Comparison of ENCODE assay signal across 8 cellular contexts in genomic region chr3:152302521-152303021, GRCh38. TPM values are rescaled to one million over a fixed set of nuclear protein-coding genes. Genes with fewer than 3 reads are reported as not detected.
DNase-seq lines count a peak whose midpoint lies in the region; ATAC-seq and TF ChIP-seq lines count a peak whose summit lies in the region.

No MANE protein-coding gene starts in this region.

- no peaks in the 10 kb centered on the region for H3K27me3 ChIP-seq in SU-DHL-6 (ENCODE audit: low read length)
- H3K27me3 ChIP-seq in smooth muscle cell (ENCODE audit: low read depth): no peaks in the 10 kb centered on the region

- H4K20me1 ChIP-seq in SU-DHL-6 (ENCODE audit: low read depth, low read length) (peaks cover 46% of the 10 kb centered on the region), smooth muscle cell (ENCODE audit: low read depth) (peaks cover 59% of the 10 kb centered on the region)

- H3K4me1 ChIP-seq in smooth muscle cell (ENCODE audit: low read depth): peaks cover 41% of the 10 kb centered on the region

- peak overlapping the region; percentile 37; the same call in 1 of the 2 replicates for H3K9ac ChIP-seq in SU-DHL-6 (ENCODE audit: low read length)
- H3K9ac ChIP-seq in smooth muscle cell (ENCODE audit: low read depth): peak overlapping the region; percentile 46

- DNase-seq in AG08396 (ENCODE audit: low spot score) (peak; percentile 26), glomerular visceral epithelial cell (ENCODE audit: extremely low spot score) (peak; percentile 48), smooth muscle cell (lab: John Stamatoyannopoulos, UW; ENCODE audit: unreplicated experiment) (no peak), NCI-H2196 (lab: John Stamatoyannopoulos, UW; ENCODE audit: unreplicated experiment) (no peak), NCI-H510A treated with DMSO at 0.1 percent for 48 hours (lab: John Stamatoyannopoulos, UW) (no peak)

- H3K9me3 ChIP-seq in SU-DHL-6 (ENCODE audit: insufficient read depth, low read length) (no peaks in the 10 kb centered on the region), smooth muscle cell (replicated peaks; ENCODE audit: low read depth) (no peaks in the 10 kb centered on the region)

- no peak overlapping the region for H3K4me3 ChIP-seq in SU-DHL-6 (ENCODE audit: insufficient read depth, low read length, poor library complexity, severe bottlenecking)
- peak overlapping the region; percentile 26 for H3K4me3 ChIP-seq in smooth muscle cell

- no peaks in the 10 kb centered on the region for H3K9me2 ChIP-seq in SU-DHL-6 (replicated peaks; ENCODE audit: insufficient read depth, low read length)

- H3K4me2 ChIP-seq in SU-DHL-6 (ENCODE audit: low read depth, low read length, poor library complexity, severe bottlenecking) (peak overlapping the region; percentile 69), smooth muscle cell (peak overlapping the region; percentile 77)

- H3K27ac ChIP-seq in SU-DHL-6 (ENCODE audit: low read depth, low read length) (peak overlapping the region; percentile 66), smooth muscle cell (ENCODE audit: low read depth) (peak overlapping the region; percentile 89)

- H3F3A ChIP-seq in SU-DHL-6 (ENCODE audit: insufficient read depth) (peaks cover 74% of the 10 kb centered on the region), smooth muscle cell (ENCODE audit: low read depth) (no peaks in the 10 kb centered on the region)

- H3K79me2 ChIP-seq in SU-DHL-6 (ENCODE audit: insufficient read depth, low read length) (peaks cover 100% of the 10 kb centered on the region), smooth muscle cell (ENCODE audit: low read depth) (peaks cover 82% of the 10 kb centered on the region)

- no peak for TF ChIP-seq CTCF in SU-DHL-6 (IDR thresholded peaks at IDR 0.05; ENCODE audit: insufficient read depth, low read length, poor library complexity, severe bottlenecking)
- no peak for TF ChIP-seq CTCF in smooth muscle cell (IDR thresholded peaks at IDR 0.05; ENCODE audit: borderline replicate concordance, insufficient read depth, poor library complexity, severe bottlenecking)

- H2AFZ ChIP-seq in SU-DHL-6 (ENCODE audit: low read depth, low read length, severe bottlenecking): no peak overlapping the region
- H2AFZ ChIP-seq in smooth muscle cell (ENCODE audit: low read depth): no peak overlapping the region

- H3K36me3 ChIP-seq in SU-DHL-6 (ENCODE audit: low read length) (peaks cover 74% of the 10 kb centered on the region), smooth muscle cell (ENCODE audit: low read depth) (peaks cover 3% of the 10 kb centered on the region)

- 30% methylated on average over 4 of the region's 4 CpGs for WGBS in smooth muscle cell (ENCODE audit: low lambda C conversion rate)

- peak; percentile 72 for ATAC-seq in GM19043 (IDR thresholded peaks at IDR 0.05; ENCODE audit: low read depth, unreplicated experiment)
- ATAC-seq in HG03135 (IDR thresholded peaks at IDR 0.05; ENCODE audit: unreplicated experiment): peak; percentile 61

RNA-seq across cellular contexts. Expression of gene MBNL1, which starts 33.8 kb away (rescaled TPM):
- total RNA-seq in smooth muscle cell: 126 and 128 TPM in 2 replicates
- polyA plus RNA-seq in smooth muscle cell: 19.5 and 22.0 TPM in 2 replicates

Comparison
In these comparisons a context has a peak if more than half of its experiments do, and no peak if none do; other contexts are left out.
1. DNase-seq: peak in AG08396 (single experiment) and glomerular visceral epithelial cell (single experiment); none in smooth muscle cell (single experiment), NCI-H2196 (single experiment) and NCI-H510A treated with DMSO at 0.1 percent for 48 hours (single experiment).